In genomic region chr20:47335251-47336012, GRCh38 we compare ENCODE assay signal across 11 cellular contexts. TPM values are rescaled to one million over a fixed set of nuclear protein-coding genes. Genes with fewer than 3 reads are reported as not detected.
DNase-seq lines count a peak whose midpoint lies in the region; ATAC-seq and TF ChIP-seq lines count a peak whose summit lies in the region.
"Had no signal": no experiment of that assay in that cellular context is flagged by ENCODE, and none has a peak within 500 bp of the region (broad histone marks: within the 10 kb centered on the region; RNA-seq: fewer than 3 reads in every experiment).

No MANE protein-coding gene starts in this region.

- H3K9ac ChIP-seq in colonic mucosa (ENCODE audit: low read depth in 2 of 2, low read length in 2 of 2): no peak overlapping the region

- H3K36me3 ChIP-seq in colonic mucosa: no peaks in the 10 kb centered on the region

- TF ChIP-seq CTCF in colonic mucosa (IDR thresholded peaks at IDR 0.05): no peak

- H3K27me3 ChIP-seq in colonic mucosa: no peaks in the 10 kb centered on the region

- H3K9me3 ChIP-seq in colonic mucosa: no peaks in the 10 kb centered on the region

- peaks cover 14% of the 10 kb centered on the region for H3K4me1 ChIP-seq in colonic mucosa

- intact Hi-C loops in colonic mucosa (cut with DNase I): no loop called here

- DNase-seq in NCI-H446 treated with DMSO at 0.1 percent for 48 hours (lab: John Stamatoyannopoulos, UW) (peak; percentile 28), colonic mucosa (no peak), midbrain (lab: John Stamatoyannopoulos, UW) (peak; percentile 54), Ammon's horn (ENCODE audit: low spot score) (no peak), HUDEP-2 (lab: John Stamatoyannopoulos, UW; ENCODE audit: unreplicated experiment in 76 of 76) (no peak)
- DNase-seq: NCI-H1048, RPMI8226 had no signal

- peak overlapping the region; percentile 70 for H3K27ac ChIP-seq in colonic mucosa
- H3K27ac ChIP-seq in temporal lobe (ENCODE audit: low read depth, low read length): peak overlapping the region; percentile 98

- ATAC-seq in HG03378 (IDR thresholded peaks at IDR 0.05; ENCODE audit: unreplicated experiment) (no peak), GM21786 (IDR thresholded peaks at IDR 0.05; ENCODE audit: unreplicated experiment) (no peak)
- ATAC-seq: left lobe of liver had no signal

- H3K4me3 ChIP-seq in colonic mucosa: no peak overlapping the region

RNA-seq across cellular contexts. Expression of gene ZMYND8, which starts 21.1 kb away (rescaled TPM):
- total RNA-seq in colonic mucosa (10 to 100 TPM; 45.4 to 53.1 TPM), temporal lobe (32.2 TPM)

Comparison
In these comparisons a context has a peak if more than half of its experiments do, and no peak if none do; other contexts are left out.
1. DNase-seq: peak in NCI-H446 treated with DMSO at 0.1 percent for 48 hours (single experiment) and midbrain (single experiment); none in colonic mucosa (single experiment), Ammon's horn (single experiment) and HUDEP-2 (0 of 76).